Comparison of ENCODE assay signal across 11 cellular contexts in the genomic region with DNA sequence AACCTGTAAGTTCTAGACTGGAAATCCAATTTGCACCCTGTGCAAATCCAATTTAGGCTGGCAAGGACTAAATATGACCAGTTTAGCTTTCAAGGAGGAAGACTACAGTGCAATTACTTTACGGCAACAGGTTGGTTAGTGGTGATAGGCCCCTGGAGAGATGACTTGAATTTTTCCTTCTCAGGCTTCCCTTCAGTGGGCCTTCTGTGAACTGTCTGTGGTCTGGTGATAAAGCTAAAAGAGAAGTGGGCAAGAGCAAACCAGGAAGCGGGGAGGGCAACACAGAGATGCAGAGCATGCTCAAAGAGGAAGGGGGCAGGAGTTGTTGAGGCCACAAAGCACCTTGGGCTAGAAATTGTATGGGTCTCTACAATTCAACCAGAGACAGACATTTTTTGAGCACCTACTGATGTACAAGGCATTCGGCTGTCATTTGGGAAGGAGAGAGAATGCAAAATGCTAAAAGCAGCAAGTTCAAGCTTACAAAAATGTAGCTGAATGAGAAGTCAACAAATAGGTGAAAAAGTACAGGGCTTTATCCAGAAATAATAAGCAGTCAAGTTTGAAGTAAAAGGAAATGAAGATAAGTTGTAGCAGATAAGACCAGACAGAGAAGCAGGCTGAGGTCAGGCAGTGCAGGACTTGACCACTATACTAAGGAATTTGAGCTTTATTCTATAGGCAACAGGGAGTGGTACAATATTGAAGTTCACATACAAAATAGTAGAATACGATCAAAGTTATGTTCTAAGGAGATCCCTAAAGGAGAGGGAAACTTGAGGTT. TPM values are rescaled to one million over a fixed set of nuclear protein-coding genes. Genes with fewer than 3 reads are reported as not detected.
DNase-seq lines count a peak whose midpoint lies in the region; ATAC-seq and TF ChIP-seq lines count a peak whose summit lies in the region.
"Had no signal": no experiment of that assay in that cellular context is flagged by ENCODE, and none has a peak within 500 bp of the region (broad histone marks: within the 10 kb centered on the region; RNA-seq: fewer than 3 reads in every experiment).

No MANE protein-coding gene starts in this region.

- peaks cover 63% of the 10 kb centered on the region for H3K4me1 Mint-ChIP-seq in activated CD8-positive, alpha-beta T cell treated with anti-CD3 and anti-CD28 coated beads for 36 hours (ENCODE audit: low read depth)

- peak overlapping the region; percentile 17 for H3K4me3 Mint-ChIP-seq in activated CD8-positive, alpha-beta T cell treated with anti-CD3 and anti-CD28 coated beads for 36 hours

- H3K36me3 Mint-ChIP-seq in activated CD8-positive, alpha-beta T cell treated with anti-CD3 and anti-CD28 coated beads for 36 hours (ENCODE audit: low read depth) = peaks cover 28% of the 10 kb centered on the region

- H3K27me3 Mint-ChIP-seq in activated CD8-positive, alpha-beta T cell treated with anti-CD3 and anti-CD28 coated beads for 36 hours = no peaks in the 10 kb centered on the region

- CTCF ChIA-PET in activated CD8-positive, alpha-beta T cell treated with anti-CD3 and anti-CD28 coated beads for 36 hours (lab: Charles Lee) = interaction anchor here (1.2 kb wide), 1 partner anchor 9 kb away, joined by 4 read pairs; no protein-coding TSS in a partner anchor

- DNase-seq in Ammon's horn (ENCODE audit: low spot score) (peak; percentile 62), NCI-H2081 treated with DMSO at 0.1 percent for 48 hours (lab: John Stamatoyannopoulos, UW) (no peak), midbrain (lab: John Stamatoyannopoulos, UW) (no peak), posterior vena cava (ENCODE audit: low spot score) (no peak)
- DNase-seq in activated CD8-positive, alpha-beta T cell treated with anti-CD3 and anti-CD28 coated beads for 36 hours = peak; percentile 67
- DNase-seq: DMS 273 treated with DMSO at 0.1 percent for 48 hours, ovary, transverse colon had no signal

- intact Hi-C loops in activated CD8-positive, alpha-beta T cell treated with anti-CD3 and anti-CD28 coated beads for 36 hours (cut with micrococcal nuclease) = no loop called here
- intact Hi-C loops in posterior vena cava (cut with DNase I) = no loop called here

- no peak for TF ChIP-seq CTCF in activated CD8-positive, alpha-beta T cell treated with anti-CD3 and anti-CD28 coated beads for 36 hours (IDR thresholded peaks at IDR 0.05)

- POLR2A ChIA-PET in activated CD8-positive, alpha-beta T cell treated with anti-CD3 and anti-CD28 coated beads for 36 hours (lab: Charles Lee) = interaction anchor here (0.6 to 2.8 kb wide), 5 partner anchors 8 to 1916 kb away, joined by 3 to 13 read pairs (median 3); no protein-coding TSS in a partner anchor

- ATAC-seq in GM18907 (IDR thresholded peaks at IDR 0.05; ENCODE audit: unreplicated experiment) = peak; percentile 56
- ATAC-seq in HG03378 (IDR thresholded peaks at IDR 0.05; ENCODE audit: unreplicated experiment) = peak; percentile 56
- ATAC-seq in activated CD8-positive, alpha-beta T cell treated with anti-CD3 and anti-CD28 coated beads for 36 hours = peak; percentile 81
- no peak for ATAC-seq in HG03469 (IDR thresholded peaks at IDR 0.05; ENCODE audit: unreplicated experiment)

- H3K27ac Mint-ChIP-seq in activated CD8-positive, alpha-beta T cell treated with anti-CD3 and anti-CD28 coated beads for 36 hours = peak overlapping the region; percentile 82

- no peaks in the 10 kb centered on the region for H3K9me3 Mint-ChIP-seq in activated CD8-positive, alpha-beta T cell treated with anti-CD3 and anti-CD28 coated beads for 36 hours

RNA-seq across cellular contexts. Expression of gene INPP5B, which starts 23.9 kb away (rescaled TPM):
- total RNA-seq in activated CD8-positive, alpha-beta T cell treated with anti-CD3 and anti-CD28 coated beads for 36 hours = 10 to 100 TPM; 27.7 to 29.1 TPM
- total RNA-seq in posterior vena cava = 10 to 100 TPM; 28.9 to 31.2 TPM

Comparison
In these comparisons a context has a peak if more than half of its experiments do, and no peak if none do; other contexts are left out.
1. DNase-seq: peak in Ammon's horn (single experiment) and activated CD8-positive, alpha-beta T cell treated with anti-CD3 and anti-CD28 coated beads for 36 hours (single experiment); none in NCI-H2081 treated with DMSO at 0.1 percent for 48 hours (single experiment), midbrain (single experiment) and posterior vena cava (single experiment).